Comparison of ENCODE assay signal across 10 cellular contexts in the genomic region with DNA sequence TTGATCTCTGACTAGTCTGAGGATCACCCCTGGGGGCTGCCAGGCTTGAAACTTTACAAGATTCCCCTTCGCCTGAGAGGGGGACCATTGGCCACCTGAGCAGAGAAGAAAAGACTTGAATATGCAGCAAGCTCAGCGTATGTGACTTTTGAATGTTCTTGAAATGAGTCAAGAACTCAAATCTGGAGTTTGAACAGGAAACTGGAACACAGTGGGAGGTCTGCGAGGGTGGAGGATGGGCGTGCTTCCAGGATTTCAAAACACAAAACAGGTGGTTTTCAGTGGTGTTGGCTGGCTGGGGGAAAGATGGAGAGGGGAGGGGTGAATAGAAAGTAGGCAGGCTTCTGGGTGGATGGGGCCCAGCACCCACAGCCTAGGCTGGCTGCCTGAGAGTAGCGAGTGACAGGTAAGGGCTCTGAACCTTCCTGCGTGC. TPM values are rescaled to one million over a fixed set of nuclear protein-coding genes. Genes with fewer than 3 reads are reported as not detected.
A peak's percentile ranks its signal among the peaks of the same experiment; 100 is the strongest.
DNase-seq lines count a peak whose midpoint lies in the region; ATAC-seq and TF ChIP-seq lines count a peak whose summit lies in the region.
"Had no signal": no experiment of that assay in that cellular context is flagged by ENCODE, and none has a peak within 500 bp of the region (broad histone marks: within the 10 kb centered on the region; RNA-seq: fewer than 3 reads in every experiment).

No MANE protein-coding gene starts in this region.

- H3K36me3 ChIP-seq in PC-3 (ENCODE audit: low read depth, low read length) (no peaks in the 10 kb centered on the region), adrenal gland (replicated peaks in 1 of 2) (no peaks in the 10 kb centered on the region)

- no peaks in the 10 kb centered on the region for H3K9me2 ChIP-seq in PC-3 (replicated peaks; ENCODE audit: low read length)

- H4K20me1 ChIP-seq in PC-3 (ENCODE audit: low read length): no peaks in the 10 kb centered on the region

- peak; percentile 85 for ATAC-seq in GM21717 (IDR thresholded peaks at IDR 0.05; ENCODE audit: unreplicated experiment)
- no peak for ATAC-seq in PC-3
- no peak for ATAC-seq in GM18519 (IDR thresholded peaks at IDR 0.05; ENCODE audit: low FRiP score, unreplicated experiment)

- H3K4me2 ChIP-seq in PC-3 (ENCODE audit: low read length): no peak overlapping the region

- intact Hi-C loops in PC-3 (cut with micrococcal nuclease) (no loop called here), adrenal gland (cut with DNase I) (loop anchor here in 1 of 2 donors (10.0 kb wide), 1 partner anchor 231 kb away; a partner anchor contains a TSS)

- CTCF ChIA-PET in PC-3 (lab: Charles Lee): no interaction called here

- POLR2A ChIA-PET in PC-3 (lab: Charles Lee; ENCODE audit: unreplicated experiment): no interaction called here

- H3K27me3 ChIP-seq in PC-3 (ENCODE audit: low read length) (no peaks in the 10 kb centered on the region), adrenal gland (peaks cover 34% of the 10 kb centered on the region)

- no peaks in the 10 kb centered on the region for H3K79me2 ChIP-seq in PC-3 (ENCODE audit: low read length)

- DNase-seq in Daoy (ENCODE audit: low read depth) (peak; percentile 87), PC-3 (peak; percentile 11), foreskin fibroblast (peak; percentile 54 to 82), dermis blood vessel endothelial cell (no peak), NCI-H510A (lab: John Stamatoyannopoulos, UW) (no peak), adrenal gland (no peak)
- DNase-seq: cerebellar nuclear complex, T-helper 9 cell had no signal

- H3K27ac ChIP-seq in PC-3 (ENCODE audit: low read length) (no peak overlapping the region), adrenal gland (no peak overlapping the region)

- WGBS in adrenal gland, 4 donors: 46 to 58% (median 51%) methylated on average over 6 of the region's 6 CpGs

- TF ChIP-seq CTCF in PC-3 (conservative IDR thresholded peaks at IDR 0.05; ENCODE audit: low read depth, low read length) (no peak), foreskin fibroblast (IDR thresholded peaks at IDR 0.05; ENCODE audit: low read depth, low read length) (no peak), adrenal gland (IDR thresholded peaks at IDR 0.05) (no peak)

- H3K4me3 ChIP-seq in PC-3 (ENCODE audit: low read length) (no peak overlapping the region), foreskin fibroblast (ENCODE audit: low read depth in 1 of 2, low read length in 2 of 2) (no peak overlapping the region), adrenal gland (no peak overlapping the region)

- no peaks in the 10 kb centered on the region for H3F3A ChIP-seq in PC-3 (ENCODE audit: low read length, unreplicated experiment)

- no peak for TF ChIP-seq POLR2A in adrenal gland (IDR thresholded peaks at IDR 0.05)

- no peak overlapping the region for H2AFZ ChIP-seq in PC-3 (ENCODE audit: low read length)

- no TSS peak for BruUV-seq in PC-3 (replicated peaks; lab: Mats Ljungman, UMichigan)

- no peak overlapping the region for H3K9ac ChIP-seq in PC-3 (ENCODE audit: low read length)

- H3K4me1 ChIP-seq in PC-3 (ENCODE audit: insufficient read depth, low read length) (no peaks in the 10 kb centered on the region), adrenal gland (replicated peaks in 1 of 2) (peaks cover 5 to 14% of the 10 kb centered on the region in 2 donors)

- no peaks in the 10 kb centered on the region for H3K9me3 ChIP-seq in PC-3 (ENCODE audit: low read length)
- no peaks in the 10 kb centered on the region for H3K9me3 ChIP-seq in adrenal gland (replicated peaks in 1 of 3)

RNA-seq across cellular contexts. Expression of a gene that starts 40.6 kb away (rescaled TPM):
- not detected in 2 replicates for total RNA-seq in Daoy (2014; rRNA removed; shearing (Covaris generic))
- total RNA-seq in PC-3 (2014; rRNA removed): not detected in 2 replicates
- total RNA-seq in dermis blood vessel endothelial cell: not detected in 2 replicates
- total RNA-seq in adrenal gland: not detected
- polyA plus RNA-seq in adrenal gland: not detected

Comparison
In these comparisons a context has a peak if more than half of its experiments do, and no peak if none do; other contexts are left out.
1. DNase-seq: peak in Daoy (single experiment), PC-3 (single experiment) and foreskin fibroblast (2 of 2); none in dermis blood vessel endothelial cell (single experiment), NCI-H510A (single experiment) and adrenal gland (0 of 7).